ENCODE assay signal across 18 cellular contexts in genomic region chr4:65071532-65071931, GRCh38.
DNase-seq lines count a peak whose midpoint lies in the region; ATAC-seq, FAIRE-seq and TF ChIP-seq lines count a peak whose summit lies in the region.
"Had no signal": no experiment of that assay in that cellular context is flagged by ENCODE, and none has a peak within 500 bp of the region (broad histone marks: within the 10 kb centered on the region; RNA-seq: fewer than 3 reads in every experiment).

No MANE protein-coding gene starts in this region.

- H3K27me3 ChIP-seq in bronchial epithelial cell (ENCODE audit: control insufficient read depth, insufficient read depth, low read length), result no peaks in the 10 kb centered on the region
- H3K27me3 ChIP-seq in CD4-positive, alpha-beta memory T cell (ENCODE audit: insufficient read depth, low read length), result no peaks in the 10 kb centered on the region

- no peaks in the 10 kb centered on the region for H3K4me1 ChIP-seq in CD4-positive, alpha-beta memory T cell (ENCODE audit: insufficient read depth, low read length)

- intact Hi-C loops in left ventricle myocardium superior (cut with micrococcal nuclease), result no loop called here
- intact Hi-C loops in CD4-positive, alpha-beta memory T cell (cut with micrococcal nuclease), result no loop called here

- no peak overlapping the region for H3K27ac Mint-ChIP-seq in CD4-positive, alpha-beta memory T cell
- H3K27ac Mint-ChIP-seq: T-helper 1 cell treated with Interleukin-12 subunit alpha and Interleukin-12 subunit beta and Interleukin-4 antibody, amounts not matched to agents 30 μg/mL and 1 μg/mL, for 36 hours had no signal

- TF ChIP-seq CTCF in bronchial epithelial cell (IDR thresholded peaks at IDR 0.05; ENCODE audit: insufficient read depth, low read length, severe bottlenecking), result no peak

- POLR2A ChIA-PET in CD4-positive, alpha-beta memory T cell (lab: Charles Lee; ENCODE audit: partially characterized antibody), result no interaction called here

- no peaks in the 10 kb centered on the region for H3K36me3 ChIP-seq in bronchial epithelial cell (ENCODE audit: control insufficient read depth, insufficient read depth, low read length)
- no peaks in the 10 kb centered on the region for H3K36me3 ChIP-seq in CD4-positive, alpha-beta memory T cell (ENCODE audit: insufficient read depth, low read length)

- ATAC-seq in left ventricle myocardium superior, result no peak

- CTCF ChIA-PET in CD4-positive, alpha-beta memory T cell (lab: Charles Lee; ENCODE audit: partially characterized antibody), result no interaction called here

- no peaks in the 10 kb centered on the region for H3K36me3 Mint-ChIP-seq in CD4-positive, alpha-beta memory T cell

- FAIRE-seq in bronchial epithelial cell (lab: Jason Lieb, UNC), result no peak
- FAIRE-seq: H54 had no signal

- no peaks in the 10 kb centered on the region for H3K9me3 ChIP-seq in CD4-positive, alpha-beta memory T cell (ENCODE audit: control insufficient read depth in 1 of 2, low read length in 2 of 2)

- H3K4me3 Mint-ChIP-seq in CD4-positive, alpha-beta memory T cell, result no peak overlapping the region
- H3K4me3 Mint-ChIP-seq: T-helper 1 cell treated with Interleukin-12 subunit alpha and Interleukin-12 subunit beta and Interleukin-4 antibody, amounts not matched to agents 30 μg/mL and 1 μg/mL, for 36 hours had no signal

- DNase-seq in NCI-H1105 treated with DMSO at 0.1 percent for 48 hours (lab: John Stamatoyannopoulos, UW) (peak; percentile 49), NCI-H1105 (lab: John Stamatoyannopoulos, UW) (no peak), NCI-H69 (lab: John Stamatoyannopoulos, UW) (peak; percentile 56), bronchial epithelial cell (ENCODE audit: low read depth) (peak; percentile 43), left ventricle myocardium superior (no peak), NCI-H345 treated with DMSO at 0.1 percent for 48 hours (lab: John Stamatoyannopoulos, UW; ENCODE audit: unreplicated experiment) (no peak), substantia nigra (lab: John Stamatoyannopoulos, UW) (no peak)
- no peak for DNase-seq in CD4-positive, alpha-beta memory T cell
- DNase-seq: 8988T, C1 segment of cervical spinal cord, COR-L47, Karpas-422, NCI-H1436 treated with DMSO at 0.1 percent for 48 hours, NCI-H2081, NCI-H226, SHP77 had no signal

- H3K27ac ChIP-seq in CD4-positive, alpha-beta memory T cell (ENCODE audit: low read depth, low read length), result no peak overlapping the region
- H3K27ac ChIP-seq in substantia nigra (ENCODE audit: low read depth, low read length, poor library complexity, severe bottlenecking), result no peak overlapping the region

- H3K9me3 Mint-ChIP-seq in CD4-positive, alpha-beta memory T cell, result peaks cover 0 to 10% (median 4%) of the 10 kb centered on the region in 8 donors
- H3K9me3 Mint-ChIP-seq: T-helper 1 cell treated with Interleukin-12 subunit alpha and Interleukin-12 subunit beta and Interleukin-4 antibody, amounts not matched to agents 30 μg/mL and 1 μg/mL, for 36 hours had no signal

- H3K4me3 ChIP-seq in bronchial epithelial cell (ENCODE audit: low read depth, low read length), result no peak overlapping the region
- no peak overlapping the region for H3K4me3 ChIP-seq in CD4-positive, alpha-beta memory T cell (ENCODE audit: low read length in 2 of 2)

- no peaks in the 10 kb centered on the region for H3K27me3 Mint-ChIP-seq in CD4-positive, alpha-beta memory T cell

- H3K4me1 Mint-ChIP-seq in CD4-positive, alpha-beta memory T cell, result no peaks in the 10 kb centered on the region

Comparison
In these comparisons a context has a peak if more than half of its experiments do, and no peak if none do; other contexts are left out.
1. DNase-seq: peak in NCI-H1105 treated with DMSO at 0.1 percent for 48 hours (single experiment), NCI-H69 (single experiment) and bronchial epithelial cell (single experiment); none in NCI-H1105 (single experiment), left ventricle myocardium superior (single experiment), CD4-positive, alpha-beta memory T cell (0 of 5), NCI-H345 treated with DMSO at 0.1 percent for 48 hours (single experiment) and substantia nigra (0 of 49).